In genomic region chr22:50269573-50270301, GRCh38 we compare ENCODE assay signal across 6 cellular contexts. TPM values are rescaled to one million over a fixed set of nuclear protein-coding genes. Genes with fewer than 3 reads are reported as not detected.
DNase-seq lines count a peak whose midpoint lies in the region; ATAC-seq and TF ChIP-seq lines count a peak whose summit lies in the region.

No MANE protein-coding gene starts in this region.

- peaks cover 0 to 21% (median 6%) of the 10 kb centered on the region in 3 donors for H3K27me3 Mint-ChIP-seq in naive B cell

- H3K4me3 Mint-ChIP-seq in naive B cell: peak overlapping the region; percentile 3 to 77 (median 70)

- H3K27ac ChIP-seq in adrenal gland: peak overlapping the region in 3 of 5 donors; percentile 7 to 83 (median 26)

- no peak for TF ChIP-seq POLR2A in adrenal gland (IDR thresholded peaks at IDR 0.05)

- peak; percentile 59 for DNase-seq in CD1c-positive myeloid dendritic cell (ENCODE audit: extremely low spot score)
- DNase-seq in M059J (ENCODE audit: low read depth): peak; percentile 31
- peak in 1 of 7 donors; percentile 38 for DNase-seq in adrenal gland
- DNase-seq in naive B cell: no peak
- DNase-seq in NCI-H526 treated with DMSO at 0.1 percent for 48 hours (lab: John Stamatoyannopoulos, UW): no peak

- no peaks in the 10 kb centered on the region for H3K9me3 Mint-ChIP-seq in naive B cell

- 0 to 21% (median 9%) methylated on average over 1 to 56 of the region's 56 CpGs for WGBS in adrenal gland, 4 donors

- no peaks in the 10 kb centered on the region for H3K36me3 ChIP-seq in adrenal gland (replicated peaks in 1 of 2)

- peaks cover 31 to 46% of the 10 kb centered on the region in 2 donors for H3K4me1 ChIP-seq in adrenal gland (replicated peaks in 1 of 2)

- TF ChIP-seq CTCF in adrenal gland (IDR thresholded peaks at IDR 0.05): no peak

- H3K27ac Mint-ChIP-seq in naive B cell: no peak overlapping the region

- peak overlapping the region in 1 of 4 donors; percentile 59 for H3K4me3 ChIP-seq in adrenal gland

- H3K4me1 Mint-ChIP-seq in naive B cell: peaks cover 8 to 29% (median 28%) of the 10 kb centered on the region in 3 donors

- ATAC-seq in naive B cell (ENCODE audit: low read depth in 2 of 2): peak; percentile 36 to 45
- ATAC-seq in GM18907 (IDR thresholded peaks at IDR 0.05; ENCODE audit: unreplicated experiment): no peak

- intact Hi-C loops in adrenal gland (cut with DNase I): no loop called here

- no peaks in the 10 kb centered on the region for H3K27me3 ChIP-seq in adrenal gland

- no peaks in the 10 kb centered on the region for H3K36me3 Mint-ChIP-seq in naive B cell

- H3K9me3 ChIP-seq in adrenal gland (replicated peaks in 1 of 3): no peaks in the 10 kb centered on the region

RNA-seq across cellular contexts. Expression of gene MAPK11, which starts 0.4 kb away (rescaled TPM):
- total RNA-seq in M059J (2014; rRNA removed; shearing (Covaris generic)): 1.7 and 1.9 TPM in 2 replicates
- total RNA-seq in adrenal gland: 1 to 10 TPM; 4.7 to 9.3 (median 6.7) TPM
- polyA plus RNA-seq in adrenal gland: 10 to 100 TPM in 2 of 3 donors, 1 to 10 TPM in 1; 2.0 to 29.5 (median 25.1) TPM
- polyA plus RNA-seq in naive B cell (ENCODE audit: low read depth in 6 of 6): under 1 TPM in 3 of 6 donors, not detected in 3; 0.17 to 0.21 (median 0.19) TPM

RNA-seq across cellular contexts. Expression of gene MAPK12, which starts 8.3 kb away (rescaled TPM):
- total RNA-seq in M059J (2014; rRNA removed; shearing (Covaris generic)): 10.1 and 16.9 TPM in 2 replicates
- 1 to 10 TPM; 3.1 to 6.8 (median 5.4) TPM for total RNA-seq in adrenal gland
- polyA plus RNA-seq in adrenal gland (10 to 100 TPM in 2 of 3 donors, 1 to 10 TPM in 1; 1.7 to 17.1 (median 13.9) TPM), naive B cell (ENCODE audit: low read depth in 6 of 6) (under 1 TPM in 5 of 6 donors, not detected in 1; 0.04 to 0.19 (median 0.09) TPM)

RNA-seq across cellular contexts. Expression of gene HDAC10, which starts 18.7 kb away (rescaled TPM):
- total RNA-seq in M059J (2014; rRNA removed; shearing (Covaris generic)): 5.4 and 12.3 TPM in 2 replicates
- total RNA-seq in adrenal gland: 10 to 100 TPM; 13.9 to 72.1 (median 41.5) TPM
- 100 to 1,000 TPM in 1 of 3 donors, 10 to 100 TPM in 1, 1 to 10 TPM in 1; 2.0 to 179 (median 79.3) TPM for polyA plus RNA-seq in adrenal gland
- polyA plus RNA-seq in naive B cell (ENCODE audit: low read depth in 6 of 6): 1 to 10 TPM; 4.6 to 8.2 (median 6.3) TPM

RNA-seq across cellular contexts. Expression of gene TUBGCP6, which starts 24.9 kb away (rescaled TPM):
- 1.7 and 12.5 TPM in 2 replicates for total RNA-seq in M059J (2014; rRNA removed; shearing (Covaris generic))
- 10 to 100 TPM; 23.6 to 64.8 (median 47.4) TPM for total RNA-seq in adrenal gland
- polyA plus RNA-seq in adrenal gland (100 to 1,000 TPM in 2 of 3 donors, 1 to 10 TPM in 1; 8.3 to 171 (median 111) TPM), naive B cell (ENCODE audit: low read depth in 6 of 6) (10 to 100 TPM; 11.6 to 23.2 (median 14.2) TPM)

RNA-seq across cellular contexts. Expression of gene PLXNB2, which starts 37.7 kb away (rescaled TPM):
- 44.4 and 59.5 TPM in 2 replicates for total RNA-seq in M059J (2014; rRNA removed; shearing (Covaris generic))
- total RNA-seq in adrenal gland: 100 to 1,000 TPM; 118 to 412 (median 329) TPM
- polyA plus RNA-seq in adrenal gland: 100 to 1,000 TPM in 2 of 3 donors, 10 to 100 TPM in 1; 38.1 to 431 (median 268) TPM
- 1 to 10 TPM in 2 of 6 donors, under 1 TPM in 3, not detected in 1; 0.46 to 1.1 (median 0.66) TPM for polyA plus RNA-seq in naive B cell (ENCODE audit: low read depth in 6 of 6)

Comparison
In these comparisons a context has a peak if more than half of its experiments do, and no peak if none do; other contexts are left out.
1. DNase-seq: peak in CD1c-positive myeloid dendritic cell (single experiment) and M059J (single experiment); none in naive B cell (single experiment) and NCI-H526 treated with DMSO at 0.1 percent for 48 hours (single experiment).